In the genomic region with DNA sequence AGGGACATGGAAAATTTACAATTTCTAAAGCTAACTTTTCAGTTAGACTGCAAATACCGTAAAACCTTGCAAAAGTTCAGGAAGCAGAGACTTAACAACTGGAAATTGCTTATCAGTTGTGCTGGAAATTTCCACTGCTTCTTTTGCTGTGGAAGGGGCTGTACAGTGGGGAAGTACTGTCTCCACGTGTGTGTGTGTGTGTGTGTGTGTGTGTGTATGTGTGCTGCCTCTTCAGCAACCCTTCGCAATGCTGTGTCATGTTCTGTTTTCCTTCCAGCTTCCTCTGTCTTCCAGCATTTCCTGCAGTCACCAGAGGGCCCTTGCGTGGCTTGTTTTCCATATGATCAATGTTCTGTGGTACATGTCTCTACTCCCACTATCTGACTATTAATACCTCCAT, we compare ENCODE assay signal across 1 cellular context.
TF ChIP-seq lines count a peak whose summit lies in the region.

No MANE protein-coding gene starts in this region.

TF ChIP-seq in K562, 482 proteins besides CTCF, POLR2A, EP300 and RAD21 (continued from another document and continues in another):
- TF ChIP-seq, protein P1, sequence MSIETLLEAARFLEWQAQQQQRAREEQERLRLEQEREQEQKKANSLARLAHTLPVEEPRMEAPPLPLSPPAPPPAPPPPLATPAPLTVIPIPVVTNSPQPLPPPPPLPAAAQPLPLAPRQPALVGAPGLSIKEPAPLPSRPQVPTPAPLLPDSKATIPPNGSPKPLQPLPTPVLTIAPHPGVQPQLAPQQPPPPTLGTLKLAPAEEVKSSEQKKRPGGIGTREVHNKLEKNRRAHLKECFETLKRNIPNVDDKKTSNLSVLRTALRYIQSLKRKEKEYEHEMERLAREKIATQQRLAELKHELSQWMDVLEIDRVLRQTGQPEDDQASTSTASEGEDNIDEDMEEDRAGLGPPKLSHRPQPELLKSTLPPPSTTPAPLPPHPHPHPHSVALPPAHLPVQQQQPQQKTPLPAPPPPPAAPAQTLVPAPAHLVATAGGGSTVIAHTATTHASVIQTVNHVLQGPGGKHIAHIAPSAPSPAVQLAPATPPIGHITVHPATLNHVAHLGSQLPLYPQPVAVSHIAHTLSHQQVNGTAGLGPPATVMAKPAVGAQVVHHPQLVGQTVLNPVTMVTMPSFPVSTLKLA (conservative IDR thresholded peaks at IDR 0.05), result peak; percentile 42 to 57; a peak in 2 of 4 replicates
- TF ChIP-seq, protein P2, sequence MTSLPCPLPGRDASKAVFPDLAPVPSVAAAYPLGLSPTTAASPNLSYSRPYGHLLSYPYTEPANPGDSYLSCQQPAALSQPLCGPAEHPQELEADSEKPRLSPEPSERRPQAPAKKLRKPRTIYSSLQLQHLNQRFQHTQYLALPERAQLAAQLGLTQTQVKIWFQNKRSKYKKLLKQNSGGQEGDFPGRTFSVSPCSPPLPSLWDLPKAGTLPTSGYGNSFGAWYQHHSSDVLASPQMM (CRISPR knock-in tag; IDR thresholded peaks at IDR 0.05), result no peak
- TF ChIP-seq CREB1 (IDR thresholded peaks at IDR 0.05), result no peak
- no peak for TF ChIP-seq CREB1 (CRISPR knock-in tag; IDR thresholded peaks at IDR 0.05)
- no peak for TF ChIP-seq CBX3 (IDR thresholded peaks at IDR 0.05; ENCODE audit: borderline replicate concordance in 1 of 2, low read length in 2 of 2)
- TF ChIP-seq, protein P3, sequence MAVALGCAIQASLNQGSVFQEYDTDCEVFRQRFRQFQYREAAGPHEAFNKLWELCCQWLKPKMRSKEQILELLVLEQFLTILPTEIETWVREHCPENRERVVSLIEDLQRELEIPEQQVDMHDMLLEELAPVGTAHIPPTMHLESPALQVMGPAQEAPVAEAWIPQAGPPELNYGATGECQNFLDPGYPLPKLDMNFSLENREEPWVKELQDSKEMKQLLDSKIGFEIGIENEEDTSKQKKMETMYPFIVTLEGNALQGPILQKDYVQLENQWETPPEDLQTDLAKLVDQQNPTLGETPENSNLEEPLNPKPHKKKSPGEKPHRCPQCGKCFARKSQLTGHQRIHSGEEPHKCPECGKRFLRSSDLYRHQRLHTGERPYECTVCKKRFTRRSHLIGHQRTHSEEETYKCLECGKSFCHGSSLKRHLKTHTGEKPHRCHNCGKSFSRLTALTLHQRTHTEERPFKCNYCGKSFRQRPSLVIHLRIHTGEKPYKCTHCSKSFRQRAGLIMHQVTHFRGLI (CRISPR knock-in tag; IDR thresholded peaks at IDR 0.05), result 0 out of 2 replicates have a peak, but pooled peaks have one; percentile 7
- no peak for TF ChIP-seq DDX20 (tag; IDR thresholded peaks at IDR 0.05; ENCODE audit: low read depth)
- TF ChIP-seq KDM5B (IDR thresholded peaks at IDR 0.05; ENCODE audit: insufficient replicate concordance, low read depth, low read length), result no peak
- TF ChIP-seq, protein P4, sequence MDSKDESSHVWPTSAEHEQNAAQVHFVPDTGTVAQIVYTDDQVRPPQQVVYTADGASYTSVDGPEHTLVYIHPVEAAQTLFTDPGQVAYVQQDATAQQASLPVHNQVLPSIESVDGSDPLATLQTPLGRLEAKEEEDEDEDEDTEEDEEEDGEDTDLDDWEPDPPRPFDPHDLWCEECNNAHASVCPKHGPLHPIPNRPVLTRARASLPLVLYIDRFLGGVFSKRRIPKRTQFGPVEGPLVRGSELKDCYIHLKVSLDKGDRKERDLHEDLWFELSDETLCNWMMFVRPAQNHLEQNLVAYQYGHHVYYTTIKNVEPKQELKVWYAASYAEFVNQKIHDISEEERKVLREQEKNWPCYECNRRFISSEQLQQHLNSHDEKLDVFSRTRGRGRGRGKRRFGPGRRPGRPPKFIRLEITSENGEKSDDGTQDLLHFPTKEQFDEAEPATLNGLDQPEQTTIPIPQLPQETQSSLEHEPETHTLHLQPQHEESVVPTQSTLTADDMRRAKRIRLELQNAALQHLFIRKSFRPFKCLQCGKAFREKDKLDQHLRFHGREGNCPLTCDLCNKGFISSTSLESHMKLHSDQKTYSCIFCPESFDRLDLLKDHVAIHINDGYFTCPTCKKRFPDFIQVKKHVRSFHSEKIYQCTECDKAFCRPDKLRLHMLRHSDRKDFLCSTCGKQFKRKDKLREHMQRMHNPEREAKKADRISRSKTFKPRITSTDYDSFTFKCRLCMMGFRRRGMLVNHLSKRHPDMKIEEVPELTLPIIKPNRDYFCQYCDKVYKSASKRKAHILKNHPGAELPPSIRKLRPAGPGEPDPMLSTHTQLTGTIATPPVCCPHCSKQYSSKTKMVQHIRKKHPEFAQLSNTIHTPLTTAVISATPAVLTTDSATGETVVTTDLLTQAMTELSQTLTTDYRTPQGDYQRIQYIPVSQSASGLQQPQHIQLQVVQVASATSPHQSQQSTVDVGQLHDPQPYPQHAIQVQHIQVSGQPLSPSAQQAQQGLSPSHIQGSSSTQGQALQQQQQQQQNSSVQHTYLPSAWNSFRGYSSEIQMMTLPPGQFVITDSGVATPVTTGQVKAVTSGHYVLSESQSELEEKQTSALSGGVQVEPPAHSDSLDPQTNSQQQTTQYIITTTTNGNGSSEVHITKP (IDR thresholded peaks at IDR 0.05; ENCODE audit: partially characterized antibody), result no peak
- TF ChIP-seq PML (IDR thresholded peaks at IDR 0.05; ENCODE audit: low read length), result no peak
- TF ChIP-seq FOXK2 (conservative IDR thresholded peaks at IDR 0.05 in 1 of 2, IDR thresholded peaks at IDR 0.05 in 1 of 2; ENCODE audit: low read depth in 2 of 2), result 0 out of 4 replicates have a peak, but pooled peaks of 1 of the 2 experiments have one; percentile 34
- TF ChIP-seq MTF1 (CRISPR knock-in tag; IDR thresholded peaks at IDR 0.05; ENCODE audit: borderline replicate concordance), result no peak
- TF ChIP-seq, protein P5, sequence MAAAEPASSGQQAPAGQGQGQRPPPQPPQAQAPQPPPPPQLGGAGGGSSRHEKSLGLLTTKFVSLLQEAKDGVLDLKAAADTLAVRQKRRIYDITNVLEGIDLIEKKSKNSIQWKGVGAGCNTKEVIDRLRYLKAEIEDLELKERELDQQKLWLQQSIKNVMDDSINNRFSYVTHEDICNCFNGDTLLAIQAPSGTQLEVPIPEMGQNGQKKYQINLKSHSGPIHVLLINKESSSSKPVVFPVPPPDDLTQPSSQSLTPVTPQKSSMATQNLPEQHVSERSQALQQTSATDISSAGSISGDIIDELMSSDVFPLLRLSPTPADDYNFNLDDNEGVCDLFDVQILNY (CRISPR knock-in tag; IDR thresholded peaks at IDR 0.05), result no peak
- TF ChIP-seq, protein P6, sequence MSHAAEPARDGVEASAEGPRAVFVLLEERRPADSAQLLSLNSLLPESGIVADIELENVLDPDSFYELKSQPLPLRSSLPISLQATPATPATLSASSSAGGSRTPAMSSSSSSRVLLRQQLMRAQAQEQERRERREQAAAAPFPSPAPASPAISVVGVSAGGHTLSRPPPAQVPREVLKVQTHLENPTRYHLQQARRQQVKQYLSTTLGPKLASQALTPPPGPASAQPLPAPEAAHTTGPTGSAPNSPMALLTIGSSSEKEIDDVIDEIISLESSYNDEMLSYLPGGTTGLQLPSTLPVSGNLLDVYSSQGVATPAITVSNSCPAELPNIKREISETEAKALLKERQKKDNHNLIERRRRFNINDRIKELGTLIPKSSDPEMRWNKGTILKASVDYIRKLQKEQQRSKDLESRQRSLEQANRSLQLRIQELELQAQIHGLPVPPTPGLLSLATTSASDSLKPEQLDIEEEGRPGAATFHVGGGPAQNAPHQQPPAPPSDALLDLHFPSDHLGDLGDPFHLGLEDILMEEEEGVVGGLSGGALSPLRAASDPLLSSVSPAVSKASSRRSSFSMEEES (CRISPR knock-in tag; IDR thresholded peaks at IDR 0.05), result no peak
- TF ChIP-seq NR4A1 (CRISPR knock-in tag; IDR thresholded peaks at IDR 0.05), result no peak
- 0 out of 2 replicates have a peak, but pooled peaks have one; percentile 23 for TF ChIP-seq NR4A1 (tag; IDR thresholded peaks at IDR 0.05)
- 0 out of 2 replicates have a peak, but pooled peaks have one; percentile 25 for TF ChIP-seq HIVEP1 (CRISPR knock-in tag; IDR thresholded peaks at IDR 0.05)
- peak; percentile 60; the same call in 1 of the 2 replicates for TF ChIP-seq EHMT2 (IDR thresholded peaks at IDR 0.05)
- no peak for TF ChIP-seq TFAM (CRISPR knock-in tag; conservative IDR thresholded peaks at IDR 0.05)
- no peak for TF ChIP-seq JUND (IDR thresholded peaks at IDR 0.05; ENCODE audit: borderline replicate concordance, low read depth, low read length)
- peak; percentile 21; the same call in 1 of the 3 replicates for TF ChIP-seq JUND (tag; IDR thresholded peaks at IDR 0.05; ENCODE audit: borderline replicate concordance, low read depth, low read length)
- no peak for TF ChIP-seq ZNF785 (CRISPR knock-in tag; IDR thresholded peaks at IDR 0.05)
- TF ChIP-seq, protein P7, sequence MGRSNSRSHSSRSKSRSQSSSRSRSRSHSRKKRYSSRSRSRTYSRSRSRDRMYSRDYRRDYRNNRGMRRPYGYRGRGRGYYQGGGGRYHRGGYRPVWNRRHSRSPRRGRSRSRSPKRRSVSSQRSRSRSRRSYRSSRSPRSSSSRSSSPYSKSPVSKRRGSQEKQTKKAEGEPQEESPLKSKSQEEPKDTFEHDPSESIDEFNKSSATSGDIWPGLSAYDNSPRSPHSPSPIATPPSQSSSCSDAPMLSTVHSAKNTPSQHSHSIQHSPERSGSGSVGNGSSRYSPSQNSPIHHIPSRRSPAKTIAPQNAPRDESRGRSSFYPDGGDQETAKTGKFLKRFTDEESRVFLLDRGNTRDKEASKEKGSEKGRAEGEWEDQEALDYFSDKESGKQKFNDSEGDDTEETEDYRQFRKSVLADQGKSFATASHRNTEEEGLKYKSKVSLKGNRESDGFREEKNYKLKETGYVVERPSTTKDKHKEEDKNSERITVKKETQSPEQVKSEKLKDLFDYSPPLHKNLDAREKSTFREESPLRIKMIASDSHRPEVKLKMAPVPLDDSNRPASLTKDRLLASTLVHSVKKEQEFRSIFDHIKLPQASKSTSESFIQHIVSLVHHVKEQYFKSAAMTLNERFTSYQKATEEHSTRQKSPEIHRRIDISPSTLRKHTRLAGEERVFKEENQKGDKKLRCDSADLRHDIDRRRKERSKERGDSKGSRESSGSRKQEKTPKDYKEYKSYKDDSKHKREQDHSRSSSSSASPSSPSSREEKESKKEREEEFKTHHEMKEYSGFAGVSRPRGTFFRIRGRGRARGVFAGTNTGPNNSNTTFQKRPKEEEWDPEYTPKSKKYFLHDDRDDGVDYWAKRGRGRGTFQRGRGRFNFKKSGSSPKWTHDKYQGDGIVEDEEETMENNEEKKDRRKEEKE (IDR thresholded peaks at IDR 0.05; ENCODE audit: borderline replicate concordance in 1 of 2, control insufficient read depth in 1 of 2, low read depth in 2 of 2, low read length in 1 of 2), result no peak
- TF ChIP-seq OTX1 (CRISPR knock-in tag; IDR thresholded peaks at IDR 0.05), result 0 out of 2 replicates have a peak, but pooled peaks have one; percentile 59
- peak; percentile 30; the same call in 1 of the 2 replicates for TF ChIP-seq SMAD4 (CRISPR knock-in tag; conservative IDR thresholded peaks at IDR 0.05)
- TF ChIP-seq HDAC2 (IDR thresholded peaks at IDR 0.05), result 0 out of 2 replicates have a peak, but pooled peaks have one; percentile 32
- no peak for TF ChIP-seq HNRNPK (IDR thresholded peaks at IDR 0.05; ENCODE audit: low read depth, low read length, poor library complexity, severe bottlenecking)
- TF ChIP-seq, protein P8, sequence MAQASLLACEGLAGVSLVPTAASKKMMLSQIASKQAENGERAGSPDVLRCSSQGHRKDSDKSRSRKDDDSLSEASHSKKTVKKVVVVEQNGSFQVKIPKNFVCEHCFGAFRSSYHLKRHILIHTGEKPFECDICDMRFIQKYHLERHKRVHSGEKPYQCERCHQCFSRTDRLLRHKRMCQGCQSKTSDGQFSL (CRISPR knock-in tag; IDR thresholded peaks at IDR 0.05), result no peak
- TF ChIP-seq, protein P8 (tag; IDR thresholded peaks at IDR 0.05), result no peak
- no peak for TF ChIP-seq SMC3 (conservative IDR thresholded peaks at IDR 0.05; ENCODE audit: insufficient read depth, low read depth, low read length)
- 0 out of 4 replicates have a peak, but pooled peaks of 1 of the 2 experiments have one; percentile 21 for TF ChIP-seq MAZ (CRISPR knock-in tag; conservative IDR thresholded peaks at IDR 0.05 in 1 of 2, IDR thresholded peaks at IDR 0.05 in 1 of 2)
- TF ChIP-seq, protein P9, sequence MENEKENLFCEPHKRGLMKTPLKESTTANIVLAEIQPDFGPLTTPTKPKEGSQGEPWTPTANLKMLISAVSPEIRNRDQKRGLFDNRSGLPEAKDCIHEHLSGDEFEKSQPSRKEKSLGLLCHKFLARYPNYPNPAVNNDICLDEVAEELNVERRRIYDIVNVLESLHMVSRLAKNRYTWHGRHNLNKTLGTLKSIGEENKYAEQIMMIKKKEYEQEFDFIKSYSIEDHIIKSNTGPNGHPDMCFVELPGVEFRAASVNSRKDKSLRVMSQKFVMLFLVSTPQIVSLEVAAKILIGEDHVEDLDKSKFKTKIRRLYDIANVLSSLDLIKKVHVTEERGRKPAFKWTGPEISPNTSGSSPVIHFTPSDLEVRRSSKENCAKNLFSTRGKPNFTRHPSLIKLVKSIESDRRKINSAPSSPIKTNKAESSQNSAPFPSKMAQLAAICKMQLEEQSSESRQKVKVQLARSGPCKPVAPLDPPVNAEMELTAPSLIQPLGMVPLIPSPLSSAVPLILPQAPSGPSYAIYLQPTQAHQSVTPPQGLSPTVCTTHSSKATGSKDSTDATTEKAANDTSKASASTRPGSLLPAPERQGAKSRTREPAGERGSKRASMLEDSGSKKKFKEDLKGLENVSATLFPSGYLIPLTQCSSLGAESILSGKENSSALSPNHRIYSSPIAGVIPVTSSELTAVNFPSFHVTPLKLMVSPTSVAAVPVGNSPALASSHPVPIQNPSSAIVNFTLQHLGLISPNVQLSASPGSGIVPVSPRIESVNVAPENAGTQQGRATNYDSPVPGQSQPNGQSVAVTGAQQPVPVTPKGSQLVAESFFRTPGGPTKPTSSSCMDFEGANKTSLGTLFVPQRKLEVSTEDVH (IDR thresholded peaks at IDR 0.05; ENCODE audit: low read depth, partially characterized antibody), result no peak
- no peak for TF ChIP-seq HLTF (IDR thresholded peaks at IDR 0.05)
- TF ChIP-seq ZNF445 (CRISPR knock-in tag; IDR thresholded peaks at IDR 0.05; ENCODE audit: low read depth), result no peak
- TF ChIP-seq C11orf30 (IDR thresholded peaks at IDR 0.05; ENCODE audit: low read depth), result peak; percentile 69
- no peak for TF ChIP-seq CEBPG (CRISPR knock-in tag; IDR thresholded peaks at IDR 0.05)
- TF ChIP-seq CEBPG (tag; conservative IDR thresholded peaks at IDR 0.05 in 1 of 2, IDR thresholded peaks at IDR 0.05 in 1 of 2), result 0 out of 4 replicates have a peak, but pooled peaks of 1 of the 2 experiments have one; percentile 39
- TF ChIP-seq MAFK (IDR thresholded peaks at IDR 0.05; ENCODE audit: low read length), result peak; percentile 19; the same call in 1 of the 2 replicates
- TF ChIP-seq ZFP1 (CRISPR knock-in tag; IDR thresholded peaks at IDR 0.05), result no peak
- TF ChIP-seq SRSF3 (IDR thresholded peaks at IDR 0.05; ENCODE audit: insufficient read depth, low read length), result no peak
- TF ChIP-seq PHB2 (IDR thresholded peaks at IDR 0.05; ENCODE audit: low read depth), result no peak
- no peak for TF ChIP-seq BRCA1 (IDR thresholded peaks at IDR 0.05)
- no peak for TF ChIP-seq BRCA1 (CRISPR knock-in tag; IDR thresholded peaks at IDR 0.05)
